Comparison of ENCODE assay signal across 8 cellular contexts in the genomic region with DNA sequence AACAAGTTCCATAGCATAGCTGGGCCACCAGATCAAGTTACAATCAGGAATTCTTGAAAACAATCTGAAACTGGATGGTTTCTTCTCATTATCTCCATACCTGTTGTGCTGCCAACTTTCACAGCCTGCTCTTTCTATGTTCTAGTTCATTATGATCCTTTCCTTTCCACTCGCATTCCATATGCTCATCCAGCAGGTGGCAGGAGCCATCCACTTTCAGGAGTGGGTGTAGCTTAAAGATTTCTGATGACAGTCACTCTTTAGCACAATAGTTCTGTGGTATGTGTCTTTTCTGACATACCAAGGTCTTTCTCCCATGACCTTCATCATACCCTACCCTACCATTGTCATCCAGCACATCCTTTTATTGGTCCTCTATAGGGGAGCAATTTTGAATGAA. TPM values are rescaled to one million over a fixed set of nuclear protein-coding genes. Genes with fewer than 3 reads are reported as not detected.
A peak's percentile ranks its signal among the peaks of the same experiment; 100 is the strongest.
DNase-seq lines count a peak whose midpoint lies in the region; ATAC-seq and TF ChIP-seq lines count a peak whose summit lies in the region.

No MANE protein-coding gene starts in this region.

- H3K9ac ChIP-seq in liver (ENCODE audit: low read depth in 1 of 2, low read length in 2 of 2), result no peak overlapping the region

- TF ChIP-seq CTCF in AG09309 (IDR thresholded peaks at IDR 0.05; ENCODE audit: control insufficient read depth, insufficient read depth, low read depth, low read length, missing control alignments) (peak; percentile 62), GM12873 (IDR thresholded peaks at IDR 0.05; ENCODE audit: insufficient read depth, low read depth, low read length, missing control alignments) (peak; percentile 38), RWPE2 (IDR thresholded peaks at IDR 0.05; ENCODE audit: poor library complexity, severe bottlenecking) (peak; percentile 45), brain microvascular endothelial cell (IDR thresholded peaks at IDR 0.05; ENCODE audit: low read depth, low read length, missing control alignments) (peak; percentile 70), liver (IDR thresholded peaks at IDR 0.05; ENCODE audit: low read depth, low read length, missing input control) (peak; percentile 70), testis (IDR thresholded peaks at IDR 0.05) (peak in 2 of 3 experiments; percentile 23 to 52)

- H3K27ac ChIP-seq in RWPE2 (ENCODE audit: poor library complexity, severe bottlenecking) (no peak overlapping the region), brain microvascular endothelial cell (no peak overlapping the region), liver (ENCODE audit: low read depth in 1 of 2, low read length in 2 of 2) (no peak overlapping the region), testis (no peak overlapping the region)

- no peaks in the 10 kb centered on the region for H3K9me3 ChIP-seq in RWPE2 (ENCODE audit: severe bottlenecking)
- H3K9me3 ChIP-seq in liver (ENCODE audit: control insufficient read depth in 4 of 4, low read length in 3 of 4), result no peaks in the 10 kb centered on the region
- H3K9me3 ChIP-seq in testis, result no peaks in the 10 kb centered on the region

- 4% methylated on average over 1 of the region's 1 CpG for WGBS in liver
- 9 to 36% methylated on average over 1 of the region's 1 CpG for WGBS in testis, 2 donors

- H3K27me3 ChIP-seq in RWPE2 (ENCODE audit: insufficient read depth, poor library complexity, severe bottlenecking) (no peaks in the 10 kb centered on the region), brain microvascular endothelial cell (replicated peaks) (no peaks in the 10 kb centered on the region), liver (ENCODE audit: control insufficient read depth in 4 of 4, insufficient read depth in 4 of 4, low read length in 3 of 4) (no peaks in the 10 kb centered on the region), testis (no peaks in the 10 kb centered on the region)

- no peak for DNase-seq in AG09309 (ENCODE audit: low read depth)
- no peak for DNase-seq in RWPE2 (ENCODE audit: low spot score)
- peak; percentile 12 for DNase-seq in brain microvascular endothelial cell
- peak; percentile 50 for DNase-seq in testis

- TF ChIP-seq POLR2A in testis (IDR thresholded peaks at IDR 0.05), result no peak

- ATAC-seq in RWPE2 (ENCODE audit: low read depth) (peak; percentile 54; the same call in 1 of the 3 replicates), HG02678 (IDR thresholded peaks at IDR 0.05; ENCODE audit: unreplicated experiment) (no peak), GM19324 (IDR thresholded peaks at IDR 0.05; ENCODE audit: low FRiP score, unreplicated experiment) (no peak)

- intact Hi-C loops in testis (cut with DNase I; ENCODE audit: low total_unique reads), result no loop called here

- no peaks in the 10 kb centered on the region for H3K36me3 ChIP-seq in RWPE2 (ENCODE audit: low read depth)
- no peaks in the 10 kb centered on the region for H3K36me3 ChIP-seq in brain microvascular endothelial cell (replicated peaks)
- no peaks in the 10 kb centered on the region for H3K36me3 ChIP-seq in liver (ENCODE audit: control insufficient read depth in 4 of 4, insufficient read depth in 3 of 4, low read depth in 1 of 4, low read length in 3 of 4)
- no peaks in the 10 kb centered on the region for H3K36me3 ChIP-seq in testis (ENCODE audit: low read depth, missing control alignments)

- TF ChIP-seq RAD21 in liver (IDR thresholded peaks at IDR 0.05), result peak; percentile 91 to 95

- in situ Hi-C loops in brain microvascular endothelial cell (cut with HindIII; ENCODE audit: low pct_ligation_motif_present, low sequenced_read_pairs), result no loop called here

- H3K4me1 ChIP-seq in RWPE2 (ENCODE audit: insufficient read depth, poor library complexity, severe bottlenecking) (no peaks in the 10 kb centered on the region), liver (ENCODE audit: control insufficient read depth in 4 of 4, insufficient read depth in 4 of 4, low read length in 3 of 4) (peaks cover 0 to 3% (median 0%) of the 10 kb centered on the region in 4 donors), testis (no peaks in the 10 kb centered on the region)

- H3K4me3 ChIP-seq in AG09309 (ENCODE audit: control insufficient read depth, low read depth, low read length) (no peak overlapping the region), RWPE2 (ENCODE audit: severe bottlenecking) (no peak overlapping the region), brain microvascular endothelial cell (ENCODE audit: low read depth, low read length) (no peak overlapping the region), liver (ENCODE audit: low read depth in 1 of 3, low read length in 3 of 3) (no peak overlapping the region), testis (no peak overlapping the region)

TF ChIP-seq in liver, 16 proteins besides CTCF, POLR2A, EP300 and RAD21:
- TF ChIP-seq, protein P1, sequence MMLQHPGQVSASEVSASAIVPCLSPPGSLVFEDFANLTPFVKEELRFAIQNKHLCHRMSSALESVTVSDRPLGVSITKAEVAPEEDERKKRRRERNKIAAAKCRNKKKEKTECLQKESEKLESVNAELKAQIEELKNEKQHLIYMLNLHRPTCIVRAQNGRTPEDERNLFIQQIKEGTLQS (IDR thresholded peaks at IDR 0.05), result no peak
- TF ChIP-seq JUND (IDR thresholded peaks at IDR 0.05) (no peak), TAF1 (conservative IDR thresholded peaks at IDR 0.05) (no peak), REST (IDR thresholded peaks at IDR 0.05) (no peak), GABPA (IDR thresholded peaks at IDR 0.05 in 1 of 2, conservative IDR thresholded peaks at IDR 0.05 in 1 of 2) (no peak), FOXA1 (IDR thresholded peaks at IDR 0.05) (no peak), RXRA (IDR thresholded peaks at IDR 0.05) (no peak), EGR1 (IDR thresholded peaks at IDR 0.05; ENCODE audit: low read depth in 2 of 2) (no peak), FOXA2 (IDR thresholded peaks at IDR 0.05) (no peak), NR2F2 (IDR thresholded peaks at IDR 0.05) (no peak), YY1 (IDR thresholded peaks at IDR 0.05) (no peak)
- TF ChIP-seq, protein P2, sequence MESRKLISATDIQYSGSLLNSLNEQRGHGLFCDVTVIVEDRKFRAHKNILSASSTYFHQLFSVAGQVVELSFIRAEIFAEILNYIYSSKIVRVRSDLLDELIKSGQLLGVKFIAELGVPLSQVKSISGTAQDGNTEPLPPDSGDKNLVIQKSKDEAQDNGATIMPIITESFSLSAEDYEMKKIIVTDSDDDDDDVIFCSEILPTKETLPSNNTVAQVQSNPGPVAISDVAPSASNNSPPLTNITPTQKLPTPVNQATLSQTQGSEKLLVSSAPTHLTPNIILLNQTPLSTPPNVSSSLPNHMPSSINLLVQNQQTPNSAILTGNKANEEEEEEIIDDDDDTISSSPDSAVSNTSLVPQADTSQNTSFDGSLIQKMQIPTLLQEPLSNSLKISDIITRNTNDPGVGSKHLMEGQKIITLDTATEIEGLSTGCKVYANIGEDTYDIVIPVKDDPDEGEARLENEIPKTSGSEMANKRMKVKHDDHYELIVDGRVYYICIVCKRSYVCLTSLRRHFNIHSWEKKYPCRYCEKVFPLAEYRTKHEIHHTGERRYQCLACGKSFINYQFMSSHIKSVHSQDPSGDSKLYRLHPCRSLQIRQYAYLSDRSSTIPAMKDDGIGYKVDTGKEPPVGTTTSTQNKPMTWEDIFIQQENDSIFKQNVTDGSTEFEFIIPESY (IDR thresholded peaks at IDR 0.05), result no peak
- TF ChIP-seq, protein P3, sequence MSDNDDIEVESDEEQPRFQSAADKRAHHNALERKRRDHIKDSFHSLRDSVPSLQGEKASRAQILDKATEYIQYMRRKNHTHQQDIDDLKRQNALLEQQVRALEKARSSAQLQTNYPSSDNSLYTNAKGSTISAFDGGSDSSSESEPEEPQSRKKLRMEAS (IDR thresholded peaks at IDR 0.05), result no peak

RNA-seq across cellular contexts. Expression of gene PAGE2, which starts 46.4 kb away (rescaled TPM):
- not detected for total RNA-seq in liver
- polyA plus RNA-seq in liver, result not detected
- 10 to 100 TPM; 24.3 to 31.4 TPM for total RNA-seq in testis
- polyA plus RNA-seq in testis (ENCODE audit: insufficient read depth, low read depth, low replicate concordance), result 34.3 TPM

Comparison
In these comparisons a context has a peak if more than half of its experiments do, and no peak if none do; other contexts are left out.
1. DNase-seq: peak in brain microvascular endothelial cell (single experiment) and testis (single experiment); none in AG09309 (single experiment) and RWPE2 (single experiment).
2. RNA of gene PAGE2, which starts 46.4 kb away (total RNA-seq): 24.3 to 31.4 TPM in testis; not detected in liver; every median in the first group is over 10 times any median in the second.
3. Peak in every context shown above with its lines, with median percentiles within 50 percentile points of each other: CTCF ChIP-seq.